In genomic region chr2:200747668-200748618, GRCh38 we compare ENCODE assay signal across 11 cellular contexts.
DNase-seq lines count a peak whose midpoint lies in the region; ATAC-seq and TF ChIP-seq lines count a peak whose summit lies in the region.
"Had no signal": no experiment of that assay in that cellular context is flagged by ENCODE, and none has a peak within 500 bp of the region (broad histone marks: within the 10 kb centered on the region; RNA-seq: fewer than 3 reads in every experiment).

No MANE protein-coding gene starts in this region.

- H3K27ac ChIP-seq in prostate gland (peak overlapping the region; percentile 75 to 77), foreskin keratinocyte (no peak overlapping the region)

- WGBS in prostate gland, result 12% methylated on average over 16 of the region's 16 CpGs

- intact Hi-C loops in prostate gland (cut with DNase I), result no loop called here

- ATAC-seq in foreskin keratinocyte, result no peak
- ATAC-seq in HG02798 (IDR thresholded peaks at IDR 0.05; ENCODE audit: poor library complexity, unreplicated experiment), result no peak
- ATAC-seq: activated CD8-positive, alpha-beta T cell treated with anti-CD3 and anti-CD28 coated beads for 36 hours had no signal

- peaks cover 19% of the 10 kb centered on the region for H3K4me1 ChIP-seq in prostate gland (replicated peaks)
- H3K4me1 ChIP-seq in foreskin keratinocyte, result peaks cover 6% of the 10 kb centered on the region

- TF ChIP-seq POLR2A in prostate gland (IDR thresholded peaks at IDR 0.05), result no peak

- H3K36me3 ChIP-seq in prostate gland (no peaks in the 10 kb centered on the region), H7 (replicated peaks; ENCODE audit: control insufficient read depth, insufficient read depth, low read length) (no peaks in the 10 kb centered on the region)

- DNase-seq in COLO668 (lab: John Stamatoyannopoulos, UW; ENCODE audit: unreplicated experiment) (peak; percentile 36), NCI-H460 (ENCODE audit: extremely low read depth, low read depth) (peak; percentile 21), fibroblast of gingiva (ENCODE audit: low read depth) (peak; percentile 65), prostate gland (ENCODE audit: low spot score) (peak; percentile 71), foreskin keratinocyte (no peak), H7 (no peak), occipital lobe (lab: John Stamatoyannopoulos, UW) (no peak)
- DNase-seq: activated CD8-positive, alpha-beta T cell treated with anti-CD3 and anti-CD28 coated beads for 36 hours; dermis blood vessel endothelial cell; stimulated activated CD4-positive, alpha-beta T cell treated with anti-CD3 and anti-CD28 coated beads, Interleukin-2, amount 100 ng/mL, for 24 hours had no signal

- H3K9me3 ChIP-seq in prostate gland, result no peaks in the 10 kb centered on the region

- TF ChIP-seq CTCF in prostate gland (IDR thresholded peaks at IDR 0.05) (no peak), foreskin keratinocyte (conservative IDR thresholded peaks at IDR 0.05) (no peak)

- H3K27me3 ChIP-seq in prostate gland (replicated peaks; ENCODE audit: insufficient read depth) (no peaks in the 10 kb centered on the region), foreskin keratinocyte (no peaks in the 10 kb centered on the region), H7 (ENCODE audit: control insufficient read depth, insufficient read depth, low read length) (no peaks in the 10 kb centered on the region)

- H3K4me3 ChIP-seq in prostate gland (no peak overlapping the region), H7 (ENCODE audit: insufficient read depth, low read depth, low read length) (no peak overlapping the region)

Comparison
In these comparisons a context has a peak if more than half of its experiments do, and no peak if none do; other contexts are left out.
1. DNase-seq: peak in COLO668 (single experiment), NCI-H460 (single experiment), fibroblast of gingiva (single experiment) and prostate gland (single experiment); none in foreskin keratinocyte (0 of 2), H7 (single experiment) and occipital lobe (single experiment).